ENCODE assay signal across 1 cellular context in the genomic region with DNA sequence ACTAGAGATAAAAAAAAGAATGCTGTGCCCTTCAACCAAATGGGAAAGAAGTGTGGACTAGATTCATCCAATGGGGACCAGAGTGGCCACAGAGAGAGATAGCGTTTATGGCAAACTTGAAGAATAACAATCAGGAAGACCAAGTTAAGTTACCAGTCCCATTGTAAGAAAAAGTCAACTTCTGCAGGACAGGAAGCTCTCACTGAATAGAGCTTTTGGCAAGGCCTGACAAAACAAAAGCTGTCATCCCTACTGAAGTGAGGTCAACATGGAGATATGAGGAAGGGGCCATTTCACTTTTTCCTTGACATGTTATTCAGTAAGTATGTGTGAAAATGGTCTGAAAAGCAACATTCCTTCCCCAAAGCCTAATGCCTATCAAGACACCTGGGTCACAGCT.
TF ChIP-seq lines count a peak whose summit lies in the region.

No MANE protein-coding gene starts in this region.

TF ChIP-seq in SK-N-SH, 30 proteins besides CTCF, POLR2A, EP300 and RAD21 (continued from another document):
- TF ChIP-seq, protein P1, sequence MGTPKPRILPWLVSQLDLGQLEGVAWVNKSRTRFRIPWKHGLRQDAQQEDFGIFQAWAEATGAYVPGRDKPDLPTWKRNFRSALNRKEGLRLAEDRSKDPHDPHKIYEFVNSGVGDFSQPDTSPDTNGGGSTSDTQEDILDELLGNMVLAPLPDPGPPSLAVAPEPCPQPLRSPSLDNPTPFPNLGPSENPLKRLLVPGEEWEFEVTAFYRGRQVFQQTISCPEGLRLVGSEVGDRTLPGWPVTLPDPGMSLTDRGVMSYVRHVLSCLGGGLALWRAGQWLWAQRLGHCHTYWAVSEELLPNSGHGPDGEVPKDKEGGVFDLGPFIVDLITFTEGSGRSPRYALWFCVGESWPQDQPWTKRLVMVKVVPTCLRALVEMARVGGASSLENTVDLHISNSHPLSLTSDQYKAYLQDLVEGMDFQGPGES (IDR thresholded peaks at IDR 0.05; ENCODE audit: low read depth, low read length), result no peak
